Comparison of ENCODE assay signal across 8 cellular contexts in genomic region chr13:32315255-32316029, GRCh38. TPM values are rescaled to one million over a fixed set of nuclear protein-coding genes. Genes with fewer than 3 reads are reported as not detected.
DNase-seq lines count a peak whose midpoint lies in the region; ATAC-seq and TF ChIP-seq lines count a peak whose summit lies in the region.

BRCA2 (plus strand) TSS chr13:32315508; CDS start chr13:32316461, 953 bp downstream.
A gene with protein sequence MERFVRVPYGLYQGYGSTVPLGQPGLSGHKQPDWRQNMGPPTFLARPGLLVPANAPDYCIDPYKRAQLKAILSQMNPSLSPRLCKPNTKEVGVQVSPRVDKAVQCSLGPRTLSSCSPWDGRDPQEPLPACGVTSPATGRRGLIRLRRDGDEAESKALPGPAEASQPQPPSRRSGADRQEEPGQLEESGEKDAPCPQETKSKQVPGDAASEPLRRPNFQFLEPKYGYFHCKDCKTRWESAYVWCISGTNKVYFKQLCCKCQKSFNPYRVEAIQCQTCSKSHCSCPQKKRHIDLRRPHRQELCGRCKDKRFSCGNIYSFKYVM (minus strand): TSS chr13:32315363. CDS start chr13:32311925, 3,438 bp downstream.

- H3K9ac ChIP-seq in GM23248 (peak within 1 kb of the TSS; percentile 93), Karpas-422 (ENCODE audit: low read length) (peak within 1 kb of the TSS; percentile 98)

- DNase-seq in ELF-1 (ENCODE audit: low read depth, low spot score) = peak; percentile 95
- DNase-seq in GM23248 = peak; percentile 97
- DNase-seq in Karpas-422 = peak; percentile 99
- peak; percentile 81 to 93 for DNase-seq in SHP77 (lab: John Stamatoyannopoulos, UW)
- peak; percentile 79 for DNase-seq in activated gamma-delta T cell (lab: John Stamatoyannopoulos, UW)
- DNase-seq in fibroblast of villous mesenchyme (ENCODE audit: low read depth) = peak; percentile 93
- DNase-seq in neural crest cell (ENCODE audit: low read depth, low spot score) = peak; percentile 81
- DNase-seq in stimulated activated naive CD8-positive, alpha-beta T cell treated with anti-CD3 and anti-CD28 coated beads, Interleukin-15, amount 100 ng/mL, for 72 hours = peak; percentile 84 to 90

- H2AFZ ChIP-seq in GM23248 (peak within 1 kb of the TSS; percentile 99), Karpas-422 (ENCODE audit: low read length) (peak within 1 kb of the TSS; percentile 82; the same call in 1 of the 2 replicates)

- H3K4me1 Mint-ChIP-seq in neural crest cell = peaks cover 24% of the 10 kb centered on the region
- H3K4me1 Mint-ChIP-seq in stimulated activated naive CD8-positive, alpha-beta T cell treated with anti-CD3 and anti-CD28 coated beads, Interleukin-15, amount 100 ng/mL, for 72 hours = peaks cover 11% of the 10 kb centered on the region

- H3K27me3 Mint-ChIP-seq in neural crest cell (ENCODE audit: low read depth) = no peaks in the 10 kb centered on the region
- H3K27me3 Mint-ChIP-seq in stimulated activated naive CD8-positive, alpha-beta T cell treated with anti-CD3 and anti-CD28 coated beads, Interleukin-15, amount 100 ng/mL, for 72 hours = no peaks in the 10 kb centered on the region

- H3K9me3 Mint-ChIP-seq in neural crest cell = no peaks in the 10 kb centered on the region
- no peaks in the 10 kb centered on the region for H3K9me3 Mint-ChIP-seq in stimulated activated naive CD8-positive, alpha-beta T cell treated with anti-CD3 and anti-CD28 coated beads, Interleukin-15, amount 100 ng/mL, for 72 hours

- H3K27ac Mint-ChIP-seq in neural crest cell (ENCODE audit: unreplicated experiment) = peak within 1 kb of the TSS; percentile 99
- H3K27ac Mint-ChIP-seq in stimulated activated naive CD8-positive, alpha-beta T cell treated with anti-CD3 and anti-CD28 coated beads, Interleukin-15, amount 100 ng/mL, for 72 hours = peak within 1 kb of the TSS; percentile 100

- in situ Hi-C loops in GM23248 (cut with MboI) = no loop called here

- peaks cover 7% of the 10 kb centered on the region; the same call in 1 of the 2 replicates for H3K79me2 ChIP-seq in GM23248 (ENCODE audit: insufficient read depth)
- peaks cover 22% of the 10 kb centered on the region for H3K79me2 ChIP-seq in Karpas-422 (ENCODE audit: low read length)

- H3K4me2 ChIP-seq in GM23248 (ENCODE audit: unreplicated experiment) = peak within 1 kb of the TSS; percentile 90
- H3K4me2 ChIP-seq in Karpas-422 (ENCODE audit: low read depth, low read length, poor library complexity, severe bottlenecking) = peak within 1 kb of the TSS; percentile 100

- peaks cover 3% of the 10 kb centered on the region; the same call in 1 of the 2 replicates for H3K4me1 ChIP-seq in GM23248 (ENCODE audit: insufficient read depth)
- H3K4me1 ChIP-seq in Karpas-422 (ENCODE audit: low read length) = peaks cover 30% of the 10 kb centered on the region

- H3K4me3 Mint-ChIP-seq in neural crest cell = peak within 1 kb of the TSS; percentile 97
- peak within 1 kb of the TSS; percentile 98 to 99 for H3K4me3 Mint-ChIP-seq in stimulated activated naive CD8-positive, alpha-beta T cell treated with anti-CD3 and anti-CD28 coated beads, Interleukin-15, amount 100 ng/mL, for 72 hours

- peaks cover 7% of the 10 kb centered on the region; the same call in 1 of the 2 replicates for H3F3A ChIP-seq in GM23248 (ENCODE audit: insufficient read depth)

- TF ChIP-seq CTCF in fibroblast of villous mesenchyme (IDR thresholded peaks at IDR 0.05; ENCODE audit: insufficient read depth, low read depth, low read length) (no peak), neural crest cell (conservative IDR thresholded peaks at IDR 0.05) (no peak)

- H3K27ac ChIP-seq in GM23248 (peak within 1 kb of the TSS; percentile 93), Karpas-422 (ENCODE audit: low read length) (peak within 1 kb of the TSS; percentile 90)

- no peaks in the 10 kb centered on the region for H3K9me2 ChIP-seq in GM23248 (ENCODE audit: insufficient read depth)
- no peaks in the 10 kb centered on the region for H3K9me2 ChIP-seq in Karpas-422 (replicated peaks; ENCODE audit: insufficient read depth, low read length)

- H3K27me3 ChIP-seq in GM23248 (replicated peaks; ENCODE audit: insufficient read depth) (no peaks in the 10 kb centered on the region), Karpas-422 (ENCODE audit: low read length) (no peaks in the 10 kb centered on the region)

- 1 to 2% methylated on average over 50 to 57 of the region's 60 CpGs for WGBS in GM23248 (ENCODE audit: low coverage in 1 of 2, low lambda C conversion rate in 2 of 2, missing lambda C conversion rate in 2 of 2), 2 experiments

- H3K4me3 ChIP-seq in GM23248 (peak within 1 kb of the TSS; percentile 88), Karpas-422 (ENCODE audit: low read length) (peak within 1 kb of the TSS; percentile 93), fibroblast of villous mesenchyme (ENCODE audit: low read depth, low read length) (peak within 1 kb of the TSS; percentile 93)

- peaks cover 8% of the 10 kb centered on the region for H3K36me3 Mint-ChIP-seq in neural crest cell (ENCODE audit: low read depth)

- peak; percentile 98 for ATAC-seq in stimulated activated naive CD8-positive, alpha-beta T cell treated with anti-CD3 and anti-CD28 coated beads, Interleukin-15, amount 100 ng/mL, for 72 hours

- H3K36me3 ChIP-seq in GM23248 (ENCODE audit: low read depth) = no peaks in the 10 kb centered on the region
- H3K36me3 ChIP-seq in Karpas-422 (ENCODE audit: insufficient read depth, low read length) = peaks cover 3% of the 10 kb centered on the region; the same call in 1 of the 2 replicates

- H4K20me1 ChIP-seq in GM23248 (ENCODE audit: insufficient read depth) (no peaks in the 10 kb centered on the region), Karpas-422 (ENCODE audit: insufficient read depth, low read depth, low read length) (no peaks in the 10 kb centered on the region)

- H3K9me3 ChIP-seq in GM23248 (ENCODE audit: low read depth) = no peaks in the 10 kb centered on the region
- no peaks in the 10 kb centered on the region for H3K9me3 ChIP-seq in Karpas-422 (ENCODE audit: low read length)

RNA-seq across cellular contexts. Expression of gene BRCA2, which starts in this region (rescaled TPM):
- total RNA-seq in GM23248 (2014; rRNA removed; shearing (Covaris generic)) = 3.7 and 10.0 TPM in 2 replicates
- polyA plus RNA-seq in GM23248 (2016; fragmentation: Nextera tagmentation; extraction: Ambion mirVana) = 4.0 and 5.3 TPM in 2 replicates
- total RNA-seq in Karpas-422 (2014; rRNA removed; shearing (Covaris generic); ENCODE audit: low replicate concordance) = 11.9 and 16.8 TPM in 2 replicates
- total RNA-seq in fibroblast of villous mesenchyme (10.4 and 11.0 TPM in 2 replicates), neural crest cell (26.4 and 28.5 TPM in 2 replicates)

RNA-seq across cellular contexts. Expression of the second gene that starts in this region (rescaled TPM):
- not detected in 2 replicates for total RNA-seq in GM23248 (2014; rRNA removed; shearing (Covaris generic))
- not detected in 2 replicates for polyA plus RNA-seq in GM23248 (2016; fragmentation: Nextera tagmentation; extraction: Ambion mirVana)
- 0.32 TPM in 1 of 2 replicates, not detected in the other for total RNA-seq in Karpas-422 (2014; rRNA removed; shearing (Covaris generic); ENCODE audit: low replicate concordance)
- total RNA-seq in fibroblast of villous mesenchyme = under 0.01 TPM in 2 replicates
- total RNA-seq in neural crest cell = 0.26 TPM in 1 of 2 replicates, not detected in the other

Comparison
In these comparisons a context has a peak if more than half of its experiments do, and no peak if none do; other contexts are left out.
1. Peak in every context shown above with its lines: DNase-seq, ATAC-seq, H3K4me3 ChIP-seq and H3K27ac ChIP-seq.